14 cellular contexts compared by ENCODE assay signal in the genomic region with DNA sequence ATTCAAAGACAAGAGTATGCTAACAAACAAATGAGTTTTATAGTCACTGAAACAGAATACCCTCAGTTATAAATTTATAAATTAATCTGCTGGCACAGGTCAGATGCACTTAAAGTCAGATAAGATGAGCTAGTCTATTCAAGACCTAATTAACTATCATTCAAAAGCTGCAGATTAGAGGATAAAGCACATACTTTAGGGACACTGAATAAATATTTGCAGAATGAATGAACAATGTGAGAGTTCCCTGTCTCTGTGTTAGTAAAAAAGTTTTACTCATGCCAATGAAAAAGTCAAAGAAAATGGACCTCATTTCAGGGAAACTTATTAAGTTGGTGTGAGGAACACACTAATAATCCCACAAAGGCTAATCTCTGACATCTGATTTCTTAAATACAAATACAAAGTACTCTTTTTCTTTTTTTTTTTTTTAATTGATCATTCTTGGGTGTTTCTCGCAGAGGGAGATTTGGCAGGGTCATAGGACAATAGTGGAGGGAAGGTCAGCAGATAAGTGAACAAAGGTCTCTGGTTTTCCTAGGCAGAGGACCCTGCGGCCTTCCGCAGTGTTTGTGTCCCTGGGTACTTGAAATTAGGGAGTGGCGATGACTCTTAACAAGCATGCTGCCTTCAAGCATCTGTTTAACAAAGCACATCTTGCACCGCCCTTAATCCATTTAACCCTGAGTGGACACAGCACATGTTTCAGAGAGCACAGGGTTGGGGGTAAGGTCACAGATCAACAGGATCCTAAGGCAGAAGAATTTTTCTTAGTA. TPM values are rescaled to one million over a fixed set of nuclear protein-coding genes. Genes with fewer than 3 reads are reported as not detected.
A peak's percentile ranks its signal among the peaks of the same experiment; 100 is the strongest.
DNase-seq lines count a peak whose midpoint lies in the region; ATAC-seq and TF ChIP-seq lines count a peak whose summit lies in the region.
"Not testable (repeated sequence)": the region's sequence is repeated elsewhere in the genome, so short reads cannot be mapped to it uniquely, and the experiment has no call there.
"Had no signal": no experiment of that assay in that cellular context is flagged by ENCODE, and none has a peak within 500 bp of the region (broad histone marks: within the 10 kb centered on the region; RNA-seq: fewer than 3 reads in every experiment).

No MANE protein-coding gene starts in this region.

- intact Hi-C loops in Caco-2 (cut with micrococcal nuclease; ENCODE audit: unreplicated experiment) = loop anchor here (1.0 kb wide), 1 partner anchor 25 kb away; no protein-coding TSS in a partner anchor
- intact Hi-C loops in left ventricle myocardium superior (cut with micrococcal nuclease); right lobe of liver (cut with DNase I): not testable (repeated sequence)

- 20% methylated on average over 1 of the region's 5 CpGs for WGBS in right lobe of liver (ENCODE audit: insufficient coverage, low coverage, low lambda C conversion rate, missing lambda C conversion rate)

- not testable (repeated sequence) for BruUV-seq in Caco-2 (replicated peaks; lab: Mats Ljungman, UMichigan)

- H3K4me3 Mint-ChIP-seq in Caco-2 (ENCODE audit: unreplicated experiment) = peak overlapping the region; percentile 16

- H3K9me3 Mint-ChIP-seq in Caco-2 (ENCODE audit: unreplicated experiment) = not testable (repeated sequence)

- peak overlapping the region; percentile 86 for H3K27ac Mint-ChIP-seq in Caco-2 (ENCODE audit: unreplicated experiment)

- not testable (repeated sequence) for TF ChIP-seq CTCF in Caco-2 (IDR thresholded peaks at IDR 0.05; ENCODE audit: insufficient read depth in 1 of 2, low read depth in 1 of 2, low read length in 1 of 2, severe bottlenecking in 1 of 2, unreplicated experiment in 1 of 2); HEK293 (tag by site-specific recombination; IDR thresholded peaks at IDR 0.05); VCaP (conservative IDR thresholded peaks at IDR 0.05); right lobe of liver (IDR thresholded peaks at IDR 0.05)

- DNase-seq in Caco-2 (peak; percentile 56 to 79), NCI-H146 treated with DMSO at 0.1 percent for 48 hours (lab: John Stamatoyannopoulos, UW; ENCODE audit: unreplicated experiment) (peak; percentile 3), NCI-H82 (lab: John Stamatoyannopoulos, UW) (peak; percentile 30)
- DNase-seq in left ventricle myocardium superior, right lobe of liver: not testable (repeated sequence)

- CTCF ChIA-PET in Caco-2 (lab: Charles Lee) = not testable (repeated sequence)
- CTCF ChIA-PET in HEK293 (lab: Yijun Ruan, JAX) = interaction anchor here (0.7 kb wide), 1 partner anchor 45 kb away, joined by 3 read pairs; no protein-coding TSS in a partner anchor

- POLR2A ChIA-PET in Caco-2 (lab: Charles Lee) = interaction anchor here (0.6 to 1.0 kb wide), 2 partner anchors 36 to 58 kb away, joined by 4 to 5 read pairs; partner anchors contain the start of genes POLR3C and RNF115
- POLR2A ChIA-PET in HEK293 (lab: Yijun Ruan, JAX) = not testable (repeated sequence)

- peaks cover 42% of the 10 kb centered on the region for H3K4me1 ChIP-seq in Caco-2
- H3K4me1 ChIP-seq in HEK293 (ENCODE audit: control insufficient read depth, insufficient read depth, low read length) = not testable (repeated sequence)
- H3K4me1 ChIP-seq in right lobe of liver = peaks cover 0 to 12% (median 5%) of the 10 kb centered on the region in 4 donors

- peaks cover 17% of the 10 kb centered on the region for H3K9me3 ChIP-seq in Caco-2
- not testable (repeated sequence) for H3K9me3 ChIP-seq in HEK293 (ENCODE audit: control insufficient read depth, insufficient read depth, low read depth, low read length); right lobe of liver

- not testable (repeated sequence) for H3K27ac ChIP-seq in HEK293 (ENCODE audit: extremely low read depth, low read depth, low read length)
- peak overlapping the region; percentile 65 for H3K27ac ChIP-seq in VCaP
- peak overlapping the region in 1 of 3 donors; percentile 27 for H3K27ac ChIP-seq in right lobe of liver

- peaks cover 46% of the 10 kb centered on the region for H3K36me3 Mint-ChIP-seq in Caco-2 (ENCODE audit: insufficient read depth, unreplicated experiment)

- not testable (repeated sequence) for H3K4me3 ChIP-seq in Caco-2 (ENCODE audit: low read depth, low read length); HEK293 (ENCODE audit: low read depth, low read length); right lobe of liver

- not testable (repeated sequence) for H3K27me3 ChIP-seq in Caco-2 (replicated peaks; ENCODE audit: control insufficient read depth, insufficient read depth, low read length); right lobe of liver

- H3K4me1 Mint-ChIP-seq in Caco-2 (ENCODE audit: low read depth, unreplicated experiment) = not testable (repeated sequence)

- peak; percentile 33 for ATAC-seq in left ventricle myocardium superior
- peak in 3 of 4 donors; percentile 26 to 69 (median 64) for ATAC-seq in right lobe of liver

- H3K27me3 Mint-ChIP-seq in Caco-2 (ENCODE audit: insufficient read depth, unreplicated experiment) = not testable (repeated sequence)

- not testable (repeated sequence) for H3K36me3 ChIP-seq in Caco-2 (ENCODE audit: control insufficient read depth, insufficient read depth, low read length); right lobe of liver
- H3K36me3 ChIP-seq in HEK293 (ENCODE audit: control insufficient read depth in 2 of 2, insufficient read depth in 1 of 2, low read length in 2 of 2) = peaks cover 0 to 16% of the 10 kb centered on the region in 2 experiments; a peak in 2 of 3 replicates

- TF ChIP-seq POLR2A in right lobe of liver (IDR thresholded peaks at IDR 0.05) = not testable (repeated sequence)

TF ChIP-seq in HEK293, 187 proteins besides CTCF, POLR2A, EP300 and RAD21:
- peak; percentile 19; the same call in 1 of the 2 replicates for TF ChIP-seq KLF1 (tag by site-specific recombination; IDR thresholded peaks at IDR 0.05)
TF ChIP-seq in HEK293: peak in this region for 1; not testable (repeated sequence) for 186.

RNA-seq across cellular contexts. Expression of gene CD160, which starts 46.5 kb away (rescaled TPM):
- total RNA-seq in Caco-2 (2022) (0.16 and 0.20 TPM in 2 replicates), left ventricle myocardium superior (0.37 TPM), right lobe of liver (1 to 10 TPM in 2 of 6 experiments, under 1 TPM in 2, not detected in 2; 0.19 to 1.5 (median 0.91) TPM)
- total RNA-seq: A673, Daoy, GM23248, H9, HT-29, IMR-90, OCI-LY7 had no signal

RNA-seq across cellular contexts. Expression of gene RNF115, which starts 58.1 kb away (rescaled TPM):
- 16.6 and 17.5 TPM in 2 replicates for total RNA-seq in Caco-2 (2022)
- total RNA-seq in left ventricle myocardium superior = 48.2 TPM
- total RNA-seq in right lobe of liver = 10 to 100 TPM in 2 of 6 experiments, 1 to 10 TPM in 4; 5.3 to 10.3 (median 8.0) TPM

RNA-seq across cellular contexts. Expression of gene POLR3C, which starts 58.2 kb away (rescaled TPM):
- 48.0 and 48.8 TPM in 2 replicates for total RNA-seq in Caco-2 (2022)
- total RNA-seq in left ventricle myocardium superior = 14.9 TPM
- 10 to 100 TPM in 3 of 6 experiments, 1 to 10 TPM in 3; 7.7 to 17.0 (median 11.2) TPM for total RNA-seq in right lobe of liver

RNA-seq across cellular contexts. Expression of gene PDZK1, which starts 58.6 kb away (rescaled TPM):
- 90.2 and 98.9 TPM in 2 replicates for total RNA-seq in Caco-2 (2022)
- not detected for total RNA-seq in left ventricle myocardium superior
- total RNA-seq in right lobe of liver = 100 to 1,000 TPM in 2 of 6 experiments, 10 to 100 TPM in 4; 64.8 to 117 (median 79.2) TPM
- total RNA-seq: H9 had no signal
